Comparison of ENCODE assay signal across 3 cellular contexts in genomic region chr3:184591789-184592188, GRCh38.
TF ChIP-seq lines count a peak whose summit lies in the region.

No MANE protein-coding gene starts in this region.

TF ChIP-seq in SK-N-SH, 30 proteins besides CTCF, POLR2A, EP300 and RAD21:
- TF ChIP-seq YY1 (IDR thresholded peaks at IDR 0.05; ENCODE audit: low read depth), result no peak
- no peak for TF ChIP-seq TAF1 (IDR thresholded peaks at IDR 0.05; ENCODE audit: borderline replicate concordance, low read depth, low read length)
- no peak for TF ChIP-seq EZH2phosphoT487 (IDR thresholded peaks at IDR 0.05; ENCODE audit: borderline replicate concordance, low read depth)
- no peak for TF ChIP-seq RXRA (IDR thresholded peaks at IDR 0.05; ENCODE audit: borderline replicate concordance, low read depth)
- TF ChIP-seq USF2 (IDR thresholded peaks at IDR 0.05; ENCODE audit: borderline replicate concordance, low read depth, low read length), result no peak
- TF ChIP-seq ELF1 (IDR thresholded peaks at IDR 0.05), result no peak

TF ChIP-seq in SK-N-SH treated with all-trans-retinoic acid at 6 μM for 48 hours, 23 proteins besides CTCF, POLR2A, EP300 and RAD21:
- TF ChIP-seq TSHZ2 (CRISPR knock-in tag; IDR thresholded peaks at IDR 0.05) (no peak), TOX (CRISPR knock-in tag; IDR thresholded peaks at IDR 0.05; ENCODE audit: borderline replicate concordance) (no peak), ZC3H10 (CRISPR knock-in tag; IDR thresholded peaks at IDR 0.05) (no peak), SNAI2 (CRISPR knock-in tag; IDR thresholded peaks at IDR 0.05) (no peak), ESRRG (CRISPR knock-in tag; IDR thresholded peaks at IDR 0.05) (no peak), PPARA (CRISPR knock-in tag; IDR thresholded peaks at IDR 0.05; ENCODE audit: borderline replicate concordance) (no peak), CSDC2 (CRISPR knock-in tag; IDR thresholded peaks at IDR 0.05) (no peak), ZNF70 (CRISPR knock-in tag; IDR thresholded peaks at IDR 0.05) (no peak), ARNTL (CRISPR knock-in tag; IDR thresholded peaks at IDR 0.05; ENCODE audit: borderline replicate concordance, low read depth) (no peak), OSR1 (CRISPR knock-in tag; IDR thresholded peaks at IDR 0.05) (no peak), CREB5 (CRISPR knock-in tag; IDR thresholded peaks at IDR 0.05; ENCODE audit: low read depth) (no peak), PATZ1 (CRISPR knock-in tag; IDR thresholded peaks at IDR 0.05; ENCODE audit: borderline replicate concordance) (no peak), ZNF565 (CRISPR knock-in tag; conservative IDR thresholded peaks at IDR 0.05; ENCODE audit: low read depth) (no peak), TCF4 (CRISPR knock-in tag; IDR thresholded peaks at IDR 0.05; ENCODE audit: borderline replicate concordance) (no peak), ZNF8 (CRISPR knock-in tag; IDR thresholded peaks at IDR 0.05) (no peak)

TF ChIP-seq in IMR-90, 13 proteins besides CTCF, POLR2A, EP300 and RAD21:
- TF ChIP-seq BHLHE40 (IDR thresholded peaks at IDR 0.05; ENCODE audit: low read depth, low read length), result no peak
- TF ChIP-seq MAZ (IDR thresholded peaks at IDR 0.05; ENCODE audit: borderline replicate concordance, low read depth, low read length), result no peak
- no peak for TF ChIP-seq RFX5 (IDR thresholded peaks at IDR 0.05; ENCODE audit: low read depth, low read length)
- TF ChIP-seq SMC3 (IDR thresholded peaks at IDR 0.05; ENCODE audit: low read depth, low read length), result no peak
- TF ChIP-seq MXI1 (IDR thresholded peaks at IDR 0.05; ENCODE audit: borderline replicate concordance, low read depth, low read length), result no peak
- TF ChIP-seq RCOR1 (IDR thresholded peaks at IDR 0.05; ENCODE audit: insufficient replicate concordance, low read length), result no peak
- no peak for TF ChIP-seq CEBPB (IDR thresholded peaks at IDR 0.05; ENCODE audit: low read depth, low read length)
- TF ChIP-seq ELK1 (IDR thresholded peaks at IDR 0.05; ENCODE audit: borderline replicate concordance, low read depth, low read length), result no peak
- TF ChIP-seq USF2 (IDR thresholded peaks at IDR 0.05; ENCODE audit: low read depth, low read length), result no peak
- no peak for TF ChIP-seq NFE2L2 (IDR thresholded peaks at IDR 0.05; ENCODE audit: low read depth, low read length)
- no peak for TF ChIP-seq MAFK (IDR thresholded peaks at IDR 0.05; ENCODE audit: low read depth, low read length)
- TF ChIP-seq FOS (IDR thresholded peaks at IDR 0.05; ENCODE audit: low read depth, low read length), result no peak
- TF ChIP-seq CHD1 (IDR thresholded peaks at IDR 0.05; ENCODE audit: low read depth, low read length), result no peak
TF ChIP-seq in IMR-90: peak in this region for 0.
